20 cellular contexts compared by ENCODE assay signal in genomic region chr6:144804246-144804790, GRCh38.
"Had no signal": no experiment of that assay in that cellular context is flagged by ENCODE, and none has a peak within 500 bp of the region (broad histone marks: within the 10 kb centered on the region; RNA-seq: fewer than 3 reads in every experiment).

No MANE protein-coding gene starts in this region.

- H3K4me3 ChIP-seq: body of pancreas, thoracic aorta, upper lobe of left lung had no signal

- ATAC-seq: activated CD4-positive, CD25-positive, alpha-beta regulatory T cell treated with anti-CD3 and anti-CD28 coated beads, Interleukin-2, amount 50 U/mL, for 24 hours; activated naive CD8-positive, alpha-beta T cell treated with anti-CD3 and anti-CD28 coated beads, Interleukin-2, amount 50 U/mL, for 24 hours; body of pancreas; left ventricle myocardium superior had no signal

- H3K27me3 ChIP-seq: body of pancreas, upper lobe of left lung had no signal

- H3K9me3 Mint-ChIP-seq: activated CD4-positive, alpha-beta memory T cell treated with anti-CD3 and anti-CD28 coated beads, Interleukin-2, amount 10 ng/mL, durations not matched to agents 7 days and 5 days; activated naive CD8-positive, alpha-beta T cell treated with anti-CD3 and anti-CD28 coated beads, Interleukin-2, amount 50 U/mL, for 24 hours; activated T-helper 1 cell treated with anti-CD3 and anti-CD28 coated beads, Interleukin-12 subunit alpha, Interleukin-12 subunit beta, Interleukin-2, Interleukin-4 antibody, amounts not matched to agents 30 ng/mL and 10 ng/mL and 1 ng/mL, durations not matched to agents 14 hours and 24 hours and 36 hours; dendritic cell treated with granulocyte-macrophage colony-stimulating factor and Interleukin-4, amounts not matched to agents 40 ng/mL and 50 ng/mL, for 4 days had no signal

- H3K4me1 ChIP-seq: body of pancreas, upper lobe of left lung had no signal

- H3K4me1 Mint-ChIP-seq: activated CD4-positive, alpha-beta memory T cell treated with anti-CD3 and anti-CD28 coated beads, Interleukin-2, amount 10 ng/mL, durations not matched to agents 7 days and 5 days; activated CD4-positive, alpha-beta T cell treated with anti-CD3 and anti-CD28 coated beads, Interleukin-2, amount 10 ng/mL, durations not matched to agents 24 days and 14 days had no signal

- H3K9me3 ChIP-seq: body of pancreas, thoracic aorta, upper lobe of left lung had no signal

- H3K27ac Mint-ChIP-seq: activated CD4-positive, alpha-beta memory T cell treated with anti-CD3 and anti-CD28 coated beads, Interleukin-2, amount 10 ng/mL, durations not matched to agents 7 days and 5 days; activated CD4-positive, alpha-beta T cell treated with anti-CD3 and anti-CD28 coated beads, Interleukin-2, amount 10 ng/mL, durations not matched to agents 24 days and 14 days; activated naive CD8-positive, alpha-beta T cell treated with anti-CD3 and anti-CD28 coated beads, Interleukin-2, amount 50 U/mL, for 24 hours; activated T-helper 1 cell treated with anti-CD3 and anti-CD28 coated beads, Interleukin-12 subunit alpha, Interleukin-12 subunit beta, Interleukin-2, Interleukin-4 antibody, amounts not matched to agents 30 ng/mL and 10 ng/mL and 1 ng/mL, durations not matched to agents 14 hours and 24 hours and 36 hours; dendritic cell treated with granulocyte-macrophage colony-stimulating factor and Interleukin-4, amounts not matched to agents 40 ng/mL and 50 ng/mL, for 4 days had no signal

- H3K4me3 Mint-ChIP-seq: activated CD4-positive, alpha-beta memory T cell treated with anti-CD3 and anti-CD28 coated beads, Interleukin-2, amount 10 ng/mL, durations not matched to agents 7 days and 5 days; activated CD4-positive, alpha-beta T cell treated with anti-CD3 and anti-CD28 coated beads, Interleukin-2, amount 10 ng/mL, durations not matched to agents 24 days and 14 days; activated naive CD8-positive, alpha-beta T cell treated with anti-CD3 and anti-CD28 coated beads, Interleukin-2, amount 50 U/mL, for 24 hours; activated T-helper 1 cell treated with anti-CD3 and anti-CD28 coated beads, Interleukin-12 subunit alpha, Interleukin-12 subunit beta, Interleukin-2, Interleukin-4 antibody, amounts not matched to agents 30 ng/mL and 10 ng/mL and 1 ng/mL, durations not matched to agents 14 hours and 24 hours and 36 hours; dendritic cell treated with granulocyte-macrophage colony-stimulating factor and Interleukin-4, amounts not matched to agents 40 ng/mL and 50 ng/mL, for 4 days had no signal

- H3K27ac ChIP-seq: body of pancreas, thoracic aorta, upper lobe of left lung, VCaP had no signal

- DNase-seq: activated CD4-positive, alpha-beta memory T cell treated with anti-CD3 and anti-CD28 coated beads, Interleukin-2, amount 10 ng/mL, durations not matched to agents 7 days and 5 days; activated CD4-positive, alpha-beta T cell treated with anti-CD3 and anti-CD28 coated beads, Interleukin-2, amount 10 ng/mL, durations not matched to agents 24 days and 14 days; activated gamma-delta T cell; activated naive CD4-positive, alpha-beta T cell treated with anti-CD3 and anti-CD28 coated beads, Interleukin-2, amount 50 U/mL, for 16 hours; activated naive CD8-positive, alpha-beta T cell treated with anti-CD3 and anti-CD28 coated beads, Interleukin-2, amount 50 U/mL, for 24 hours; body of pancreas; effector CD4-positive, alpha-beta T cell; foreskin melanocyte; glutamatergic neuron; hippocampal formation; left ventricle myocardium superior; mammary epithelial cell; stimulated activated CD4-positive, alpha-beta T cell treated with anti-CD3 and anti-CD28 coated beads, Interleukin-4, amount 100 ng/mL, for 24 hours; stimulated activated naive CD4-positive, alpha-beta T cell treated with Interleukin-2 at 50 U/mL for 16 hours; upper lobe of left lung had no signal

- H3K27me3 Mint-ChIP-seq: activated CD4-positive, alpha-beta memory T cell treated with anti-CD3 and anti-CD28 coated beads, Interleukin-2, amount 10 ng/mL, durations not matched to agents 7 days and 5 days; activated CD4-positive, alpha-beta T cell treated with anti-CD3 and anti-CD28 coated beads, Interleukin-2, amount 10 ng/mL, durations not matched to agents 24 days and 14 days; activated naive CD8-positive, alpha-beta T cell treated with anti-CD3 and anti-CD28 coated beads, Interleukin-2, amount 50 U/mL, for 24 hours; dendritic cell treated with granulocyte-macrophage colony-stimulating factor and Interleukin-4, amounts not matched to agents 40 ng/mL and 50 ng/mL, for 4 days had no signal
